Comparison of ENCODE assay signal across 10 cellular contexts in genomic region chr2:36052819-36053218, GRCh38.
"Had no signal": no experiment of that assay in that cellular context is flagged by ENCODE, and none has a peak within 500 bp of the region (broad histone marks: within the 10 kb centered on the region; RNA-seq: fewer than 3 reads in every experiment).

No MANE protein-coding gene starts in this region.

- H3K36me3 ChIP-seq: HAP-1 had no signal

- FAIRE-seq: K562 had no signal

- H3K27ac ChIP-seq: GM23248, HL-60 had no signal

- H3K4me1 ChIP-seq: HAP-1 had no signal

- H3K4me3 ChIP-seq: GM23248, HAP-1, K562 had no signal

- H3K9me3 ChIP-seq: HAP-1 had no signal

- ATAC-seq: HCT116, K562 had no signal

- DNase-seq: GM23248, GOT3, H7, HFFc6, IMR-90, KG1 had no signal
